In the genomic region with DNA sequence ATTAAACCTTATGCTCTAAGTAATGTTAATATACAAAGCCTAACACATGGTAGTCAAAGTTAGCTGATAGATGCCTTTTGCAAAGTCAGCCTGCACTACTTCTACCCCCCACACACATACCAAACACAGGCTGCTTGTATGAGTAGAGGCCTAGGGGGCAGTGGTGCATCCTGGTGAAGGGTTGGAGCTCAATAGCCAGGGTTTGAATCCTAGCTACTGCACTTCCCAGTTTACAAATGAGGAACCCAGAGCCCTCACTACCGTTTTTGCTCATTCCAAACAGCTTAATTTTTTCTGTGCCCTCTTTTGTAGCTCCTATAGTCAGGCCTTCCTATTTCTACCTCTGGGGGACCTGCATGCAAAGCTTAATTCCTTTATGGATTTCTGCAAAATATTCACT, we compare ENCODE assay signal across 1 cellular context.
TF ChIP-seq lines count a peak whose summit lies in the region.

No MANE protein-coding gene starts in this region.

TF ChIP-seq in IMR-90, 13 proteins besides CTCF, POLR2A, EP300 and RAD21:
- TF ChIP-seq SMC3 (IDR thresholded peaks at IDR 0.05; ENCODE audit: low read depth, low read length) = no peak
- no peak for TF ChIP-seq RFX5 (IDR thresholded peaks at IDR 0.05; ENCODE audit: low read depth, low read length)
- no peak for TF ChIP-seq RCOR1 (IDR thresholded peaks at IDR 0.05; ENCODE audit: insufficient replicate concordance, low read length)
- TF ChIP-seq NFE2L2 (IDR thresholded peaks at IDR 0.05; ENCODE audit: low read depth, low read length) = no peak
- TF ChIP-seq, protein P1, sequence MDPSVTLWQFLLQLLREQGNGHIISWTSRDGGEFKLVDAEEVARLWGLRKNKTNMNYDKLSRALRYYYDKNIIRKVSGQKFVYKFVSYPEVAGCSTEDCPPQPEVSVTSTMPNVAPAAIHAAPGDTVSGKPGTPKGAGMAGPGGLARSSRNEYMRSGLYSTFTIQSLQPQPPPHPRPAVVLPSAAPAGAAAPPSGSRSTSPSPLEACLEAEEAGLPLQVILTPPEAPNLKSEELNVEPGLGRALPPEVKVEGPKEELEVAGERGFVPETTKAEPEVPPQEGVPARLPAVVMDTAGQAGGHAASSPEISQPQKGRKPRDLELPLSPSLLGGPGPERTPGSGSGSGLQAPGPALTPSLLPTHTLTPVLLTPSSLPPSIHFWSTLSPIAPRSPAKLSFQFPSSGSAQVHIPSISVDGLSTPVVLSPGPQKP (IDR thresholded peaks at IDR 0.05; ENCODE audit: borderline replicate concordance, low read depth, low read length) = no peak
- TF ChIP-seq MXI1 (IDR thresholded peaks at IDR 0.05; ENCODE audit: borderline replicate concordance, low read depth, low read length) = no peak
- TF ChIP-seq MAFK (IDR thresholded peaks at IDR 0.05; ENCODE audit: low read depth, low read length) = no peak
- TF ChIP-seq BHLHE40 (IDR thresholded peaks at IDR 0.05; ENCODE audit: low read depth, low read length) = no peak
- TF ChIP-seq MAZ (IDR thresholded peaks at IDR 0.05; ENCODE audit: borderline replicate concordance, low read depth, low read length) = no peak
- no peak for TF ChIP-seq CEBPB (IDR thresholded peaks at IDR 0.05; ENCODE audit: low read depth, low read length)
- TF ChIP-seq USF2 (IDR thresholded peaks at IDR 0.05; ENCODE audit: low read depth, low read length) = no peak
- no peak for TF ChIP-seq FOS (IDR thresholded peaks at IDR 0.05; ENCODE audit: low read depth, low read length)
- TF ChIP-seq CHD1 (IDR thresholded peaks at IDR 0.05; ENCODE audit: low read depth, low read length) = no peak
TF ChIP-seq in IMR-90: peak in this region for 0.
